ENCODE assay signal across 9 cellular contexts in genomic region chr9:15642369-15642962, GRCh38.
DNase-seq lines count a peak whose midpoint lies in the region; ATAC-seq and TF ChIP-seq lines count a peak whose summit lies in the region.
"Had no signal": no experiment of that assay in that cellular context is flagged by ENCODE, and none has a peak within 500 bp of the region (broad histone marks: within the 10 kb centered on the region; RNA-seq: fewer than 3 reads in every experiment).

No MANE protein-coding gene starts in this region.

- TF ChIP-seq POLR2A in esophagus squamous epithelium (IDR thresholded peaks at IDR 0.05) = no peak
- TF ChIP-seq POLR2A in lower leg skin (IDR thresholded peaks at IDR 0.05) = no peak

- no peak overlapping the region for H3K4me2 ChIP-seq in DND-41 (ENCODE audit: insufficient read depth, low read length)
- H3K4me2 ChIP-seq in PC-9 = no peak overlapping the region

- H3K4me3 Mint-ChIP-seq in effector memory CD8-positive, alpha-beta T cell = no peak overlapping the region

- H3K27me3 ChIP-seq in DND-41 (ENCODE audit: insufficient read depth, low read length, poor library complexity) (no peaks in the 10 kb centered on the region), PC-9 (ENCODE audit: insufficient read depth, low read depth) (no peaks in the 10 kb centered on the region), esophagus squamous epithelium (no peaks in the 10 kb centered on the region)
- H3K27me3 ChIP-seq: SJCRH30 had no signal

- no peaks in the 10 kb centered on the region for H3K9me2 ChIP-seq in PC-9 (ENCODE audit: insufficient read depth)

- H3F3A ChIP-seq in PC-9 (ENCODE audit: insufficient read depth, low read depth) = no peaks in the 10 kb centered on the region

- no peak for TF ChIP-seq EP300 in Ishikawa (IDR thresholded peaks at IDR 0.05; ENCODE audit: borderline replicate concordance)

- intact Hi-C loops in PC-9 (cut with micrococcal nuclease; ENCODE audit: unreplicated experiment) (no loop called here), esophagus squamous epithelium (cut with DNase I) (no loop called here), lower leg skin (cut with DNase I; ENCODE audit: low total_unique reads) (no loop called here)

- CTCF ChIA-PET in PC-9 (lab: Charles Lee) = interaction anchor here (0.5 kb wide), 1 partner anchor 172 kb away, joined by 11 read pairs; no protein-coding TSS in a partner anchor

- BruUV-seq in PC-9 (replicated peaks; lab: Mats Ljungman, UMichigan) = no TSS peak

- H3K4me1 ChIP-seq in DND-41 (ENCODE audit: insufficient read depth, low read length) (no peaks in the 10 kb centered on the region), PC-9 (replicated peaks; ENCODE audit: insufficient read depth) (no peaks in the 10 kb centered on the region), esophagus squamous epithelium (no peaks in the 10 kb centered on the region)
- H3K4me1 ChIP-seq: SJCRH30 had no signal

- TF ChIP-seq RAD21 in Ishikawa (IDR thresholded peaks at IDR 0.05; ENCODE audit: low read depth) = peak; percentile 51

- peaks cover 8 to 10% of the 10 kb centered on the region in 2 donors for H3K27me3 Mint-ChIP-seq in effector memory CD8-positive, alpha-beta T cell

- H3K79me2 ChIP-seq in DND-41 (ENCODE audit: insufficient read depth, low read length) = no peaks in the 10 kb centered on the region
- H3K79me2 ChIP-seq in PC-9 (ENCODE audit: low read depth) = no peaks in the 10 kb centered on the region

- no peaks in the 10 kb centered on the region for H3K9me3 Mint-ChIP-seq in effector memory CD8-positive, alpha-beta T cell

- H4K20me1 ChIP-seq in DND-41 (ENCODE audit: insufficient read depth, low read length) (no peaks in the 10 kb centered on the region), PC-9 (ENCODE audit: insufficient read depth) (no peaks in the 10 kb centered on the region)

- H3K9me3 ChIP-seq in DND-41 (ENCODE audit: insufficient read depth, low read length, severe bottlenecking) (no peaks in the 10 kb centered on the region), PC-9 (ENCODE audit: insufficient read depth, low read depth) (no peaks in the 10 kb centered on the region), esophagus squamous epithelium (no peaks in the 10 kb centered on the region)
- H3K9me3 ChIP-seq: SJCRH30 had no signal

- no peak overlapping the region for H3K27ac ChIP-seq in DND-41 (ENCODE audit: low read length)
- no peak overlapping the region for H3K27ac ChIP-seq in PC-9
- H3K27ac ChIP-seq in esophagus squamous epithelium = no peak overlapping the region
- H3K27ac ChIP-seq: SJCRH30 had no signal

- H3K27ac Mint-ChIP-seq in effector memory CD8-positive, alpha-beta T cell = no peak overlapping the region

- H3K36me3 ChIP-seq in DND-41 (ENCODE audit: insufficient read depth, low read length) (no peaks in the 10 kb centered on the region), PC-9 (ENCODE audit: low read depth) (no peaks in the 10 kb centered on the region), esophagus squamous epithelium (no peaks in the 10 kb centered on the region)
- H3K36me3 ChIP-seq: SJCRH30 had no signal

- POLR2A ChIA-PET in PC-9 (lab: Charles Lee; ENCODE audit: unreplicated experiment) = no interaction called here

- H3K4me3 ChIP-seq in DND-41 (ENCODE audit: low read depth in 1 of 2, low read length in 2 of 2) (no peak overlapping the region), PC-9 (no peak overlapping the region), esophagus squamous epithelium (no peak overlapping the region), lower leg skin (ENCODE audit: low read depth, poor library complexity, severe bottlenecking) (no peak overlapping the region)
- H3K4me3 ChIP-seq: SJCRH30 had no signal

- DNase-seq in DND-41 (no peak), PC-9 (no peak), esophagus squamous epithelium (lab: John Stamatoyannopoulos, UW) (no peak), putamen (ENCODE audit: low spot score) (peak; percentile 7), lower leg skin (ENCODE audit: low spot score in 2 of 2) (no peak), anterior cingulate cortex (lab: John Stamatoyannopoulos, UW) (no peak)
- no peak for DNase-seq in effector memory CD8-positive, alpha-beta T cell

- H3K9ac ChIP-seq in DND-41 (ENCODE audit: low read depth, low read length) = no peak overlapping the region

- TF ChIP-seq CTCF in DND-41 (IDR thresholded peaks at IDR 0.05; ENCODE audit: borderline replicate concordance, extremely low read depth, low read length, poor library complexity, severe bottlenecking) (peak; percentile 60), PC-9 (conservative IDR thresholded peaks at IDR 0.05) (peak; percentile 67), esophagus squamous epithelium (IDR thresholded peaks at IDR 0.05) (peak in 4 of 6 experiments; percentile 16 to 42 (median 32)), lower leg skin (IDR thresholded peaks at IDR 0.05) (no peak)

- H2AFZ ChIP-seq in DND-41 (ENCODE audit: low read depth, low read length) (no peak overlapping the region), PC-9 (no peak overlapping the region)

- WGBS in esophagus squamous epithelium, 2 donors = 41 to 59% methylated on average over 2 of the region's 2 CpGs
- 64 to 91% methylated on average over 2 of the region's 2 CpGs for WGBS in lower leg skin, 2 donors

- no peaks in the 10 kb centered on the region for H3K36me3 Mint-ChIP-seq in effector memory CD8-positive, alpha-beta T cell (ENCODE audit: insufficient read depth)

- ATAC-seq in DND-41 (ENCODE audit: insufficient read depth, low read depth) = no peak
- ATAC-seq in effector memory CD8-positive, alpha-beta T cell (replicated peaks) = no peak

- no peaks in the 10 kb centered on the region for H3K4me1 Mint-ChIP-seq in effector memory CD8-positive, alpha-beta T cell (ENCODE audit: low read depth in 2 of 2)

TF ChIP-seq in Ishikawa, 13 proteins besides CTCF, POLR2A, EP300 and RAD21:
- TF ChIP-seq CEBPB (IDR thresholded peaks at IDR 0.05) = no peak

Comparison
In these comparisons a context has a peak if more than half of its experiments do, and no peak if none do; other contexts are left out.
1. CTCF ChIP-seq: peak in DND-41 (single experiment), PC-9 (single experiment) and esophagus squamous epithelium (4 of 6); none in lower leg skin (0 of 3).